ENCODE assay signal across 9 cellular contexts in the genomic region with DNA sequence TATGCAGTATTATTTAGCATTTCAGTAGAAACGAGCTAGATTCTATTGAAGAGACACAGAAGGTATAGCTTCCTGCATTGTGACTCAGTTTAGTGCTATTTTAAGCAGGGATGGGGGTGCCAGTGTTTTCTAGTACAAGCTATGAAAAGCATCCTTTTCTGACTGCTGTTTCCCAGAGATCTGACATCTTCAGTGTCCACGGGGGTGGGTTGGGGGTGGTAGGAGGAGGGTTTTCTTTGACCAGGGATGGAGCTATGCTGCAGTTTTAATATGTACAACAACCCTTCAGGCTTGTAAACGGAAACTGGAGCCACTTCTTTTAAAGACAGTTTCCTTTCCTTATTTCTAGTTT. TPM values are rescaled to one million over a fixed set of nuclear protein-coding genes. Genes with fewer than 3 reads are reported as not detected.
DNase-seq lines count a peak whose midpoint lies in the region; ATAC-seq and TF ChIP-seq lines count a peak whose summit lies in the region.
"Had no signal": no experiment of that assay in that cellular context is flagged by ENCODE, and none has a peak within 500 bp of the region (broad histone marks: within the 10 kb centered on the region; RNA-seq: fewer than 3 reads in every experiment).

No MANE protein-coding gene starts in this region.

- DNase-seq in stimulated activated CD4-positive, alpha-beta T cell treated with anti-CD3 and anti-CD28 coated beads, Interleukin-15, amount 100 ng/mL, for 24 hours, result no peak
- DNase-seq in HuH-7 (ENCODE audit: low spot score) (no peak), omental fat pad (ENCODE audit: low spot score) (no peak)
- DNase-seq: activated effector memory CD4-positive, alpha-beta T cell treated with Interleukin-2 at 50 U/mL for 16 hours had no signal

- CTCF ChIA-PET in HEK293 (lab: Yijun Ruan, JAX), result interaction anchor here (0.9 kb wide), 1 partner anchor 66 kb away, joined by 3 read pairs; no protein-coding TSS in a partner anchor

- H3K27ac ChIP-seq in 22Rv1, result peak overlapping the region; percentile 97
- no peak overlapping the region for H3K27ac ChIP-seq in HEK293 (ENCODE audit: extremely low read depth, low read depth, low read length)
- peak overlapping the region; percentile 99 for H3K27ac ChIP-seq in cingulate gyrus (ENCODE audit: low read depth, low read length)
- peak overlapping the region; percentile 99 for H3K27ac ChIP-seq in muscle layer of colon (ENCODE audit: low read depth, low read length)

- no peaks in the 10 kb centered on the region for H3K27me3 ChIP-seq in muscle layer of colon (ENCODE audit: control insufficient read depth in 1 of 2, insufficient read depth in 2 of 2, low read length in 2 of 2)

- no peak for TF ChIP-seq CTCF in 22Rv1 (IDR thresholded peaks at IDR 0.05)
- no peak for TF ChIP-seq CTCF in HEK293 (tag by site-specific recombination; IDR thresholded peaks at IDR 0.05)
- TF ChIP-seq CTCF in omental fat pad (IDR thresholded peaks at IDR 0.05), result no peak

- H3K4me1 ChIP-seq in HEK293 (ENCODE audit: control insufficient read depth, insufficient read depth, low read length) (0 out of 2 replicates have a peak, but pooled peaks cover 2% of the 10 kb centered on the region), muscle layer of colon (ENCODE audit: insufficient read depth, low read length) (peaks cover 4% of the 10 kb centered on the region)

- POLR2A ChIA-PET in HEK293 (lab: Yijun Ruan, JAX), result no interaction called here

- peak overlapping the region; percentile 80 for H3K4me3 ChIP-seq in HEK293 (ENCODE audit: low read depth, low read length)
- peak overlapping the region in 1 of 2 donors; percentile 83 for H3K4me3 ChIP-seq in muscle layer of colon (ENCODE audit: low read depth in 1 of 2, low read length in 2 of 2)

- H3K9ac ChIP-seq in muscle layer of colon (ENCODE audit: low read length), result peak overlapping the region; percentile 99

- no peaks in the 10 kb centered on the region for H3K9me3 ChIP-seq in HEK293 (ENCODE audit: control insufficient read depth, insufficient read depth, low read depth, low read length)
- H3K9me3 ChIP-seq in muscle layer of colon (ENCODE audit: low read length), result no peaks in the 10 kb centered on the region

- H3K36me3 ChIP-seq in HEK293 (ENCODE audit: control insufficient read depth in 2 of 2, insufficient read depth in 1 of 2, low read length in 2 of 2) (no peaks in the 10 kb centered on the region), muscle layer of colon (ENCODE audit: insufficient read depth, low read length) (no peaks in the 10 kb centered on the region)

- ATAC-seq in GM19023 (IDR thresholded peaks at IDR 0.05; ENCODE audit: unreplicated experiment) (no peak), omental fat pad (ENCODE audit: low FRiP score) (no peak)

TF ChIP-seq in HEK293, 187 proteins besides CTCF, POLR2A, EP300 and RAD21:
- TF ChIP-seq ZNF747 (tag by site-specific recombination; IDR thresholded peaks at IDR 0.05), result no peak
- TF ChIP-seq ZBTB7A (tag by site-specific recombination; IDR thresholded peaks at IDR 0.05; ENCODE audit: low read depth), result no peak
- TF ChIP-seq, protein P1, sequence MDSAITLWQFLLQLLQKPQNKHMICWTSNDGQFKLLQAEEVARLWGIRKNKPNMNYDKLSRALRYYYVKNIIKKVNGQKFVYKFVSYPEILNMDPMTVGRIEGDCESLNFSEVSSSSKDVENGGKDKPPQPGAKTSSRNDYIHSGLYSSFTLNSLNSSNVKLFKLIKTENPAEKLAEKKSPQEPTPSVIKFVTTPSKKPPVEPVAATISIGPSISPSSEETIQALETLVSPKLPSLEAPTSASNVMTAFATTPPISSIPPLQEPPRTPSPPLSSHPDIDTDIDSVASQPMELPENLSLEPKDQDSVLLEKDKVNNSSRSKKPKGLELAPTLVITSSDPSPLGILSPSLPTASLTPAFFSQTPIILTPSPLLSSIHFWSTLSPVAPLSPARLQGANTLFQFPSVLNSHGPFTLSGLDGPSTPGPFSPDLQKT (IDR thresholded peaks at IDR 0.05; ENCODE audit: borderline replicate concordance, low read depth, low read length), result no peak
- TF ChIP-seq OSR2 (tag by site-specific recombination; IDR thresholded peaks at IDR 0.05), result no peak
- TF ChIP-seq, protein P2, sequence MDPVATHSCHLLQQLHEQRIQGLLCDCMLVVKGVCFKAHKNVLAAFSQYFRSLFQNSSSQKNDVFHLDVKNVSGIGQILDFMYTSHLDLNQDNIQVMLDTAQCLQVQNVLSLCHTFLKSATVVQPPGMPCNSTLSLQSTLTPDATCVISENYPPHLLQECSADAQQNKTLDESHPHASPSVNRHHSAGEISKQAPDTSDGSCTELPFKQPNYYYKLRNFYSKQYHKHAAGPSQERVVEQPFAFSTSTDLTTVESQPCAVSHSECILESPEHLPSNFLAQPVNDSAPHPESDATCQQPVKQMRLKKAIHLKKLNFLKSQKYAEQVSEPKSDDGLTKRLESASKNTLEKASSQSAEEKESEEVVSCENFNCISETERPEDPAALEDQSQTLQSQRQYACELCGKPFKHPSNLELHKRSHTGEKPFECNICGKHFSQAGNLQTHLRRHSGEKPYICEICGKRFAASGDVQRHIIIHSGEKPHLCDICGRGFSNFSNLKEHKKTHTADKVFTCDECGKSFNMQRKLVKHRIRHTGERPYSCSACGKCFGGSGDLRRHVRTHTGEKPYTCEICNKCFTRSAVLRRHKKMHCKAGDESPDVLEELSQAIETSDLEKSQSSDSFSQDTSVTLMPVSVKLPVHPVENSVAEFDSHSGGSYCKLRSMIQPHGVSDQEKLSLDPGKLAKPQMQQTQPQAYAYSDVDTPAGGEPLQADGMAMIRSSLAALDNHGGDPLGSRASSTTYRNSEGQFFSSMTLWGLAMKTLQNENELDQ (tag by site-specific recombination; IDR thresholded peaks at IDR 0.05; ENCODE audit: low read depth), result no peak
- no peak for TF ChIP-seq ZBTB21 (tag by site-specific recombination; IDR thresholded peaks at IDR 0.05)
- TF ChIP-seq SCRT1 (tag by site-specific recombination; IDR thresholded peaks at IDR 0.05; ENCODE audit: borderline replicate concordance), result no peak
- TF ChIP-seq ZNF830 (tag by site-specific recombination; IDR thresholded peaks at IDR 0.05; ENCODE audit: low read depth), result no peak
- TF ChIP-seq ZBTB1 (tag by site-specific recombination; IDR thresholded peaks at IDR 0.05), result no peak
- TF ChIP-seq, protein P3, sequence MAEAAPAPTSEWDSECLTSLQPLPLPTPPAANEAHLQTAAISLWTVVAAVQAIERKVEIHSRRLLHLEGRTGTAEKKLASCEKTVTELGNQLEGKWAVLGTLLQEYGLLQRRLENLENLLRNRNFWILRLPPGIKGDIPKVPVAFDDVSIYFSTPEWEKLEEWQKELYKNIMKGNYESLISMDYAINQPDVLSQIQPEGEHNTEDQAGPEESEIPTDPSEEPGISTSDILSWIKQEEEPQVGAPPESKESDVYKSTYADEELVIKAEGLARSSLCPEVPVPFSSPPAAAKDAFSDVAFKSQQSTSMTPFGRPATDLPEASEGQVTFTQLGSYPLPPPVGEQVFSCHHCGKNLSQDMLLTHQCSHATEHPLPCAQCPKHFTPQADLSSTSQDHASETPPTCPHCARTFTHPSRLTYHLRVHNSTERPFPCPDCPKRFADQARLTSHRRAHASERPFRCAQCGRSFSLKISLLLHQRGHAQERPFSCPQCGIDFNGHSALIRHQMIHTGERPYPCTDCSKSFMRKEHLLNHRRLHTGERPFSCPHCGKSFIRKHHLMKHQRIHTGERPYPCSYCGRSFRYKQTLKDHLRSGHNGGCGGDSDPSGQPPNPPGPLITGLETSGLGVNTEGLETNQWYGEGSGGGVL (tag by site-specific recombination; IDR thresholded peaks at IDR 0.05), result no peak
- TF ChIP-seq, protein P4, sequence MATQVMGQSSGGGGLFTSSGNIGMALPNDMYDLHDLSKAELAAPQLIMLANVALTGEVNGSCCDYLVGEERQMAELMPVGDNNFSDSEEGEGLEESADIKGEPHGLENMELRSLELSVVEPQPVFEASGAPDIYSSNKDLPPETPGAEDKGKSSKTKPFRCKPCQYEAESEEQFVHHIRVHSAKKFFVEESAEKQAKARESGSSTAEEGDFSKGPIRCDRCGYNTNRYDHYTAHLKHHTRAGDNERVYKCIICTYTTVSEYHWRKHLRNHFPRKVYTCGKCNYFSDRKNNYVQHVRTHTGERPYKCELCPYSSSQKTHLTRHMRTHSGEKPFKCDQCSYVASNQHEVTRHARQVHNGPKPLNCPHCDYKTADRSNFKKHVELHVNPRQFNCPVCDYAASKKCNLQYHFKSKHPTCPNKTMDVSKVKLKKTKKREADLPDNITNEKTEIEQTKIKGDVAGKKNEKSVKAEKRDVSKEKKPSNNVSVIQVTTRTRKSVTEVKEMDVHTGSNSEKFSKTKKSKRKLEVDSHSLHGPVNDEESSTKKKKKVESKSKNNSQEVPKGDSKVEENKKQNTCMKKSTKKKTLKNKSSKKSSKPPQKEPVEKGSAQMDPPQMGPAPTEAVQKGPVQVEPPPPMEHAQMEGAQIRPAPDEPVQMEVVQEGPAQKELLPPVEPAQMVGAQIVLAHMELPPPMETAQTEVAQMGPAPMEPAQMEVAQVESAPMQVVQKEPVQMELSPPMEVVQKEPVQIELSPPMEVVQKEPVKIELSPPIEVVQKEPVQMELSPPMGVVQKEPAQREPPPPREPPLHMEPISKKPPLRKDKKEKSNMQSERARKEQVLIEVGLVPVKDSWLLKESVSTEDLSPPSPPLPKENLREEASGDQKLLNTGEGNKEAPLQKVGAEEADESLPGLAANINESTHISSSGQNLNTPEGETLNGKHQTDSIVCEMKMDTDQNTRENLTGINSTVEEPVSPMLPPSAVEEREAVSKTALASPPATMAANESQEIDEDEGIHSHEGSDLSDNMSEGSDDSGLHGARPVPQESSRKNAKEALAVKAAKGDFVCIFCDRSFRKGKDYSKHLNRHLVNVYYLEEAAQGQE (tag by site-specific recombination; IDR thresholded peaks at IDR 0.05), result no peak
- no peak for TF ChIP-seq GLI4 (tag by site-specific recombination; IDR thresholded peaks at IDR 0.05)
- TF ChIP-seq ZNF274 (IDR thresholded peaks at IDR 0.05; ENCODE audit: low read length), result no peak
- TF ChIP-seq ZNF274 (tag by site-specific recombination; IDR thresholded peaks at IDR 0.05; ENCODE audit: borderline replicate concordance), result no peak

RNA-seq across cellular contexts. Expression of a gene that starts 2.7 kb away (rescaled TPM):
- total RNA-seq in omental fat pad, result 10 to 100 TPM; 14.5 to 50.8 (median 29.1) TPM
